In genomic region chr2:44420725-44421124, GRCh38 we compare ENCODE assay signal across 31 cellular contexts.
"Had no signal": no experiment of that assay in that cellular context is flagged by ENCODE, and none has a peak within 500 bp of the region (broad histone marks: within the 10 kb centered on the region; RNA-seq: fewer than 3 reads in every experiment).

No MANE protein-coding gene starts in this region.

- H3K27ac ChIP-seq: ascending aorta, breast epithelium, cardiac muscle cell, colonic mucosa, epithelial cell of prostate, esophagus squamous epithelium, gastroesophageal sphincter, heart right ventricle had no signal

- H3K4me1 ChIP-seq: ascending aorta, breast epithelium, colonic mucosa, esophagus squamous epithelium, gastroesophageal sphincter, heart right ventricle had no signal

- DNase-seq: activated CD4-positive, alpha-beta memory T cell treated with anti-CD3 and anti-CD28 coated beads for 36 hours; activated CD4-positive, alpha-beta T cell treated with anti-CD3 and anti-CD28 coated beads for 36 hours; activated CD4-positive, alpha-beta T cell treated with anti-CD3 and anti-CD28 coated beads, Interleukin-2, amount 10 ng/mL, durations not matched to agents 24 days and 14 days; activated CD4-positive, CD25-positive, alpha-beta regulatory T cell; activated CD4-positive, CD25-positive, alpha-beta regulatory T cell treated with anti-CD3 and anti-CD28 coated beads, Interleukin-2, amount 50 U/mL, for 72 hours; activated CD8-positive, alpha-beta memory T cell treated with anti-CD3 and anti-CD28 coated beads, Interleukin-2, amount 10 ng/mL, durations not matched to agents 7 days and 5 days; activated CD8-positive, alpha-beta memory T cell treated with anti-CD3 and anti-CD28 coated beads, Interleukin-2, amount 50 U/mL, for 4 hours; activated CD8-positive, alpha-beta T cell treated with anti-CD3 and anti-CD28 coated beads, Interleukin-2, amount 10 ng/mL, durations not matched to agents 7 days and 5 days; activated gamma-delta T cell; activated naive CD4-positive, alpha-beta T cell; activated naive CD4-positive, alpha-beta T cell treated with anti-CD3 and anti-CD28 coated beads, Interleukin-2, amount 10 ng/mL, durations not matched to agents 7 days and 5 days; activated naive CD8-positive, alpha-beta T cell treated with anti-CD3 and anti-CD28 coated beads, Interleukin-2, amount 10 ng/mL, durations not matched to agents 7 days and 5 days; activated T-cell treated with anti-CD3 and anti-CD28 coated beads, Interleukin-2, amount 50 U/mL, for 1 hour; activated T-cell treated with anti-CD3 and anti-CD28 coated beads, Interleukin-2, amount 50 U/mL, for 48 hours; central memory CD4-positive, alpha-beta T cell; cerebellar nuclear complex; colonic mucosa; effector CD8-positive, alpha-beta T cell; esophagus squamous epithelium; foreskin melanocyte; heart right ventricle; T-helper 2 cell had no signal

- H3K27ac Mint-ChIP-seq: activated CD4-positive, alpha-beta memory T cell treated with anti-CD3 and anti-CD28 coated beads for 36 hours; activated CD4-positive, alpha-beta T cell treated with anti-CD3 and anti-CD28 coated beads for 36 hours; activated CD4-positive, alpha-beta T cell treated with anti-CD3 and anti-CD28 coated beads, Interleukin-2, amount 10 ng/mL, durations not matched to agents 24 days and 14 days; activated CD8-positive, alpha-beta memory T cell treated with anti-CD3 and anti-CD28 coated beads, Interleukin-2, amount 10 ng/mL, durations not matched to agents 7 days and 5 days; activated CD8-positive, alpha-beta T cell treated with anti-CD3 and anti-CD28 coated beads, Interleukin-2, amount 10 ng/mL, durations not matched to agents 7 days and 5 days; activated naive CD4-positive, alpha-beta T cell treated with anti-CD3 and anti-CD28 coated beads, Interleukin-2, amount 10 ng/mL, durations not matched to agents 7 days and 5 days; activated naive CD4-positive, alpha-beta T cell treated with anti-CD3 and anti-CD28 coated beads, Interleukin-2, amount 50 U/mL, for 72 hours; activated naive CD8-positive, alpha-beta T cell treated with anti-CD3 and anti-CD28 coated beads, Interleukin-2, amount 10 ng/mL, durations not matched to agents 7 days and 5 days; activated T-helper 1 cell treated with anti-CD3 and anti-CD28 coated beads, Interleukin-12 subunit alpha, Interleukin-12 subunit beta, Interleukin-2, Interleukin-4 antibody, amounts not matched to agents 30 ng/mL and 10 ng/mL and 1 ng/mL, durations not matched to agents 14 hours and 24 hours and 36 hours; activated T-helper 2 cell treated with anti-CD3 and anti-CD28 coated beads, Interferon-gamma antibody, Interleukin-2, Interleukin-4, amounts not matched to agents 10 μg/mL and 5 μg/mL and 100 μg/mL, durations not matched to agents 14 hours and 24 hours and 36 hours; brain had no signal

- H3K36me3 ChIP-seq: ascending aorta, breast epithelium, cardiac muscle cell, colonic mucosa, esophagus squamous epithelium, gastroesophageal sphincter, heart right ventricle had no signal

- H3K9me3 ChIP-seq: ascending aorta, breast epithelium, colonic mucosa, esophagus squamous epithelium, gastroesophageal sphincter had no signal

- H3K27me3 Mint-ChIP-seq: activated CD4-positive, alpha-beta memory T cell treated with anti-CD3 and anti-CD28 coated beads for 36 hours; activated CD4-positive, alpha-beta T cell treated with anti-CD3 and anti-CD28 coated beads for 36 hours; activated CD4-positive, alpha-beta T cell treated with anti-CD3 and anti-CD28 coated beads, Interleukin-2, amount 10 ng/mL, durations not matched to agents 24 days and 14 days; activated CD8-positive, alpha-beta memory T cell treated with anti-CD3 and anti-CD28 coated beads, Interleukin-2, amount 10 ng/mL, durations not matched to agents 7 days and 5 days; activated naive CD4-positive, alpha-beta T cell treated with anti-CD3 and anti-CD28 coated beads, Interleukin-2, amount 10 ng/mL, durations not matched to agents 7 days and 5 days; activated naive CD8-positive, alpha-beta T cell treated with anti-CD3 and anti-CD28 coated beads, Interleukin-2, amount 10 ng/mL, durations not matched to agents 7 days and 5 days; brain had no signal

- H3K27me3 ChIP-seq: ascending aorta, breast epithelium, cardiac muscle cell, colonic mucosa, esophagus squamous epithelium, gastroesophageal sphincter, heart right ventricle had no signal

- H3K4me1 Mint-ChIP-seq: activated CD4-positive, alpha-beta T cell treated with anti-CD3 and anti-CD28 coated beads for 36 hours; activated CD4-positive, alpha-beta T cell treated with anti-CD3 and anti-CD28 coated beads, Interleukin-2, amount 10 ng/mL, durations not matched to agents 24 days and 14 days; activated CD8-positive, alpha-beta memory T cell treated with anti-CD3 and anti-CD28 coated beads, Interleukin-2, amount 10 ng/mL, durations not matched to agents 7 days and 5 days; activated naive CD4-positive, alpha-beta T cell treated with anti-CD3 and anti-CD28 coated beads, Interleukin-2, amount 10 ng/mL, durations not matched to agents 7 days and 5 days; activated naive CD8-positive, alpha-beta T cell treated with anti-CD3 and anti-CD28 coated beads, Interleukin-2, amount 10 ng/mL, durations not matched to agents 7 days and 5 days; brain had no signal

- H3K9me3 Mint-ChIP-seq: activated naive CD4-positive, alpha-beta T cell treated with anti-CD3 and anti-CD28 coated beads, Interleukin-2, amount 10 ng/mL, durations not matched to agents 7 days and 5 days; activated naive CD4-positive, alpha-beta T cell treated with anti-CD3 and anti-CD28 coated beads, Interleukin-2, amount 50 U/mL, for 72 hours; activated naive CD8-positive, alpha-beta T cell treated with anti-CD3 and anti-CD28 coated beads, Interleukin-2, amount 10 ng/mL, durations not matched to agents 7 days and 5 days; activated T-helper 1 cell treated with anti-CD3 and anti-CD28 coated beads, Interleukin-12 subunit alpha, Interleukin-12 subunit beta, Interleukin-2, Interleukin-4 antibody, amounts not matched to agents 30 ng/mL and 10 ng/mL and 1 ng/mL, durations not matched to agents 14 hours and 24 hours and 36 hours; activated T-helper 2 cell treated with anti-CD3 and anti-CD28 coated beads, Interferon-gamma antibody, Interleukin-2, Interleukin-4, amounts not matched to agents 10 μg/mL and 5 μg/mL and 100 μg/mL, durations not matched to agents 14 hours and 24 hours and 36 hours had no signal

- H3K4me3 Mint-ChIP-seq: activated CD4-positive, alpha-beta memory T cell treated with anti-CD3 and anti-CD28 coated beads for 36 hours; activated CD4-positive, alpha-beta T cell treated with anti-CD3 and anti-CD28 coated beads for 36 hours; activated CD4-positive, alpha-beta T cell treated with anti-CD3 and anti-CD28 coated beads, Interleukin-2, amount 10 ng/mL, durations not matched to agents 24 days and 14 days; activated CD8-positive, alpha-beta memory T cell treated with anti-CD3 and anti-CD28 coated beads, Interleukin-2, amount 10 ng/mL, durations not matched to agents 7 days and 5 days; activated CD8-positive, alpha-beta T cell treated with anti-CD3 and anti-CD28 coated beads, Interleukin-2, amount 10 ng/mL, durations not matched to agents 7 days and 5 days; activated naive CD4-positive, alpha-beta T cell treated with anti-CD3 and anti-CD28 coated beads, Interleukin-2, amount 10 ng/mL, durations not matched to agents 7 days and 5 days; activated naive CD8-positive, alpha-beta T cell treated with anti-CD3 and anti-CD28 coated beads, Interleukin-2, amount 10 ng/mL, durations not matched to agents 7 days and 5 days; activated T-helper 1 cell treated with anti-CD3 and anti-CD28 coated beads, Interleukin-12 subunit alpha, Interleukin-12 subunit beta, Interleukin-2, Interleukin-4 antibody, amounts not matched to agents 30 ng/mL and 10 ng/mL and 1 ng/mL, durations not matched to agents 14 hours and 24 hours and 36 hours; brain had no signal

- H3K4me3 ChIP-seq: ascending aorta, breast epithelium, cardiac muscle cell, colonic mucosa, esophagus squamous epithelium, gastroesophageal sphincter, heart right ventricle had no signal

- ATAC-seq: activated CD4-positive, alpha-beta T cell treated with anti-CD3 and anti-CD28 coated beads for 36 hours; activated CD8-positive, alpha-beta memory T cell treated with anti-CD3 and anti-CD28 coated beads, Interleukin-2, amount 10 ng/mL, durations not matched to agents 7 days and 5 days; activated CD8-positive, alpha-beta T cell treated with anti-CD3 and anti-CD28 coated beads, Interleukin-2, amount 10 ng/mL, durations not matched to agents 7 days and 5 days; activated naive CD4-positive, alpha-beta T cell treated with anti-CD3 and anti-CD28 coated beads, Interleukin-2, amount 50 U/mL, for 72 hours; gastroesophageal sphincter; heart right ventricle had no signal
